In the genomic region with DNA sequence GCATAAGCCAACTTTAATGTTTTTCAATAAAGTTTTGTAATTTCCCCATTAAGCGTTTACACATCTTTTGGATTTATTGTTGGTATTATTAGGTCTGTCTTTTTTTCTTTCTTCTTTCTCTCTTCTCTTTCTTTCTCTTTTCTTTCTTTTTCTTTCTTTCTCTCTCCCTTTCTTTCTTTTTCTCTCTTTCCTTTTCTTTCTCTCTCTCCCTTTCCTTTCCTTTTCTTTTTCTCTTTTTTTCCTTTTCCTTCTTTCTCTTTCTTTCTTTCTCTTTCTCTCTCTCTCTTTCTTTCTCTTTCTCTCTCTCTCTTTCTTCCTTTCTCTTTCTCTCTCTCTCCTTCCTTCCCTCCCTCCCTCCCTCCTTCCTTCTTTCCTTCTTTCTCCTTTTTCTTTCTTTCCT, we compare ENCODE assay signal across 19 cellular contexts. TPM values are rescaled to one million over a fixed set of nuclear protein-coding genes. Genes with fewer than 3 reads are reported as not detected.
"Had no signal": no experiment of that assay in that cellular context is flagged by ENCODE, and none has a peak within 500 bp of the region (broad histone marks: within the 10 kb centered on the region; RNA-seq: fewer than 3 reads in every experiment).

No MANE protein-coding gene starts in this region.

- H3K27me3 Mint-ChIP-seq: activated B cell treated with CpG ODN at 0.5 μM for 24 hours; activated CD4-positive, alpha-beta memory T cell treated with anti-CD3 and anti-CD28 coated beads, Interleukin-2, amount 10 ng/mL, durations not matched to agents 7 days and 5 days; activated T-cell treated with anti-CD3 and anti-CD28 coated beads, Interleukin-2, amount 50 U/mL, for 24 hours had no signal

- FAIRE-seq: frontal cortex, keratinocyte, pancreas, TTC549, urothelium cell line had no signal

- H3K27ac ChIP-seq: coronary artery, pancreas, right lobe of liver, spleen, thyroid gland had no signal

- ATAC-seq: left lobe of liver, pancreas, right lobe of liver had no signal

- H3K4me3 Mint-ChIP-seq: activated CD4-positive, alpha-beta memory T cell treated with anti-CD3 and anti-CD28 coated beads, Interleukin-2, amount 10 ng/mL, durations not matched to agents 7 days and 5 days; activated naive CD4-positive, alpha-beta T cell treated with anti-CD3 and anti-CD28 coated beads for 36 hours; activated T-cell treated with anti-CD3 and anti-CD28 coated beads, Interleukin-2, amount 50 U/mL, for 24 hours; T-helper 2 cell treated with Interferon-gamma antibody and Interleukin-4, amounts not matched to agents 5 μg/mL and 100 μg/mL, for 36 hours had no signal

- H3K9me3 ChIP-seq: pancreas, right lobe of liver, spleen, thyroid gland had no signal

- DNase-seq: activated B cell treated with CpG ODN at 0.5 μM for 24 hours; activated CD4-positive, alpha-beta memory T cell treated with anti-CD3 and anti-CD28 coated beads, Interleukin-2, amount 10 ng/mL, durations not matched to agents 7 days and 5 days; activated CD4-positive, alpha-beta T cell treated with anti-CD3 and anti-CD28 coated beads for 48 hours; activated naive CD4-positive, alpha-beta T cell treated with anti-CD3 and anti-CD28 coated beads for 36 hours; activated T-cell treated with anti-CD3 and anti-CD28 coated beads, Interleukin-2, amount 50 U/mL, for 24 hours; hypothalamus; pancreas; right lobe of liver; spleen; stimulated activated CD4-positive, alpha-beta T cell treated with anti-CD3 and anti-CD28 coated beads, Interleukin-4, amount 100 ng/mL, for 4 hours; stimulated activated naive CD4-positive, alpha-beta T cell; thyroid gland had no signal

- H3K4me1 ChIP-seq: pancreas, right lobe of liver, spleen, thyroid gland had no signal

- H3K36me3 ChIP-seq: pancreas, right lobe of liver, thyroid gland had no signal

- H3K27me3 ChIP-seq: pancreas, right lobe of liver, spleen, thyroid gland had no signal

- H3K4me3 ChIP-seq: coronary artery, pancreas, right lobe of liver, spleen, thyroid gland had no signal

- H3K27ac Mint-ChIP-seq: activated CD4-positive, alpha-beta memory T cell treated with anti-CD3 and anti-CD28 coated beads, Interleukin-2, amount 10 ng/mL, durations not matched to agents 7 days and 5 days; activated naive CD4-positive, alpha-beta T cell treated with anti-CD3 and anti-CD28 coated beads for 36 hours; T-helper 2 cell treated with Interferon-gamma antibody and Interleukin-4, amounts not matched to agents 5 μg/mL and 100 μg/mL, for 36 hours had no signal

- H3K9me3 Mint-ChIP-seq: activated B cell treated with CpG ODN at 0.5 μM for 24 hours; activated CD4-positive, alpha-beta memory T cell treated with anti-CD3 and anti-CD28 coated beads, Interleukin-2, amount 10 ng/mL, durations not matched to agents 7 days and 5 days; activated T-cell treated with anti-CD3 and anti-CD28 coated beads, Interleukin-2, amount 50 U/mL, for 24 hours; T-helper 2 cell treated with Interferon-gamma antibody and Interleukin-4, amounts not matched to agents 5 μg/mL and 100 μg/mL, for 36 hours had no signal

RNA-seq across cellular contexts. Expression of a gene that starts 54.2 kb away (rescaled TPM):
- total RNA-seq: frontal cortex had no signal
- polyA plus RNA-seq: keratinocyte had no signal
